8 cellular contexts compared by ENCODE assay signal in genomic region chr10:62268399-62269076, GRCh38. TPM values are rescaled to one million over a fixed set of nuclear protein-coding genes. Genes with fewer than 3 reads are reported as not detected.
DNase-seq lines count a peak whose midpoint lies in the region; ATAC-seq and TF ChIP-seq lines count a peak whose summit lies in the region.

Gene RTKN2, minus strand, starts transcription at chr10:62268844. Its CDS starts 234 bp downstream, at chr10:62268610.

- H3K4me1 Mint-ChIP-seq in IgD-negative memory B cell = peaks cover 4 to 12% (median 10%) of the 10 kb centered on the region in 3 donors
- H3K4me1 Mint-ChIP-seq in nephron progenitor cell = peaks cover 49% of the 10 kb centered on the region
- peaks cover 16% of the 10 kb centered on the region for H3K4me1 Mint-ChIP-seq in stimulated activated naive CD8-positive, alpha-beta T cell treated with anti-CD3 and anti-CD28 coated beads, Interleukin-15, Interleukin-2, amounts not matched to agents 100 ng/mL and 50 ng/mL, for 24 hours (ENCODE audit: low read depth)

- H3K4me3 Mint-ChIP-seq in IgD-negative memory B cell (peak within 1 kb of the TSS; percentile 66 to 92 (median 88)), nephron progenitor cell (peak within 1 kb of the TSS; percentile 95)
- peak within 1 kb of the TSS; percentile 81 for H3K4me3 Mint-ChIP-seq in stimulated activated naive CD8-positive, alpha-beta T cell treated with anti-CD3 and anti-CD28 coated beads, Interleukin-15, Interleukin-2, amounts not matched to agents 100 ng/mL and 50 ng/mL, for 24 hours

- DNase-seq in COLO829 (ENCODE audit: low spot score) = peak; percentile 53
- DNase-seq in RKO (ENCODE audit: low spot score) = peak; percentile 78
- DNase-seq in activated effector memory CD4-positive, alpha-beta T cell treated with anti-CD3 and anti-CD28 coated beads, Interleukin-2, amount 50 U/mL, for 16 hours = peak; percentile 90
- peak; percentile 89 for DNase-seq in fibroblast of villous mesenchyme (ENCODE audit: low read depth)
- peak; percentile 97 for DNase-seq in nephron progenitor cell

- peak within 1 kb of the TSS; percentile 79 for H3K4me3 ChIP-seq in fibroblast of villous mesenchyme (ENCODE audit: low read depth, low read length)

- ATAC-seq in GM21447 (IDR thresholded peaks at IDR 0.05; ENCODE audit: unreplicated experiment) = peak; percentile 67

- H3K27ac Mint-ChIP-seq in IgD-negative memory B cell = no peak within 1 kb of the TSS
- peak within 1 kb of the TSS; percentile 36 for H3K27ac Mint-ChIP-seq in nephron progenitor cell
- H3K27ac Mint-ChIP-seq in stimulated activated naive CD8-positive, alpha-beta T cell treated with anti-CD3 and anti-CD28 coated beads, Interleukin-15, Interleukin-2, amounts not matched to agents 100 ng/mL and 50 ng/mL, for 24 hours = peak within 1 kb of the TSS; percentile 1

- H3K27me3 Mint-ChIP-seq in IgD-negative memory B cell (peaks cover 23% of the 10 kb centered on the region), nephron progenitor cell (ENCODE audit: low read depth, poor library complexity) (peaks cover 23% of the 10 kb centered on the region)
- peaks cover 32% of the 10 kb centered on the region for H3K27me3 Mint-ChIP-seq in stimulated activated naive CD8-positive, alpha-beta T cell treated with anti-CD3 and anti-CD28 coated beads, Interleukin-15, Interleukin-2, amounts not matched to agents 100 ng/mL and 50 ng/mL, for 24 hours

- H3K9me3 Mint-ChIP-seq in IgD-negative memory B cell (no peaks in the 10 kb centered on the region), nephron progenitor cell (no peaks in the 10 kb centered on the region)
- no peaks in the 10 kb centered on the region for H3K9me3 Mint-ChIP-seq in stimulated activated naive CD8-positive, alpha-beta T cell treated with anti-CD3 and anti-CD28 coated beads, Interleukin-15, Interleukin-2, amounts not matched to agents 100 ng/mL and 50 ng/mL, for 24 hours

- TF ChIP-seq CTCF in fibroblast of villous mesenchyme (IDR thresholded peaks at IDR 0.05; ENCODE audit: insufficient read depth, low read depth, low read length) = no peak
- TF ChIP-seq CTCF in nephron progenitor cell (IDR thresholded peaks at IDR 0.05) = no peak

- peaks cover 2% of the 10 kb centered on the region for H3K36me3 Mint-ChIP-seq in IgD-negative memory B cell
- no peaks in the 10 kb centered on the region for H3K36me3 Mint-ChIP-seq in nephron progenitor cell (ENCODE audit: low read depth)
- no peaks in the 10 kb centered on the region for H3K36me3 Mint-ChIP-seq in stimulated activated naive CD8-positive, alpha-beta T cell treated with anti-CD3 and anti-CD28 coated beads, Interleukin-15, Interleukin-2, amounts not matched to agents 100 ng/mL and 50 ng/mL, for 24 hours (ENCODE audit: low read depth)

RNA-seq across cellular contexts. Expression of gene RTKN2, which starts in this region (rescaled TPM):
- polyA plus RNA-seq in IgD-negative memory B cell = 0.05 TPM
- 8.7 and 15.1 TPM in 2 replicates for total RNA-seq in fibroblast of villous mesenchyme

Comparison
In these comparisons a context has a peak if more than half of its experiments do, and no peak if none do; other contexts are left out.
1. Peak in every context shown above with its lines: DNase-seq, ATAC-seq and H3K4me3 ChIP-seq.
2. H3K27ac Mint-ChIP-seq: peak in nephron progenitor cell (single experiment) and stimulated activated naive CD8-positive, alpha-beta T cell treated with anti-CD3 and anti-CD28 coated beads, Interleukin-15, Interleukin-2, amounts not matched to agents 100 ng/mL and 50 ng/mL, for 24 hours (single experiment); none in IgD-negative memory B cell (0 of 3).